In genomic region chr6:134111062-134111677, GRCh38 we compare ENCODE assay signal across 8 cellular contexts. TPM values are rescaled to one million over a fixed set of nuclear protein-coding genes. Genes with fewer than 3 reads are reported as not detected.
DNase-seq lines count a peak whose midpoint lies in the region; ATAC-seq and TF ChIP-seq lines count a peak whose summit lies in the region.

No MANE protein-coding gene starts in this region.

- H3K27me3 ChIP-seq in foreskin keratinocyte = peaks cover 18% of the 10 kb centered on the region

- intact Hi-C loops in Right ventricle myocardium inferior (cut with DNase I) = no loop called here
- intact Hi-C loops in cardiac septum (cut with DNase I) = no loop called here
- intact Hi-C loops in activated CD4-positive, alpha-beta memory T cell treated with anti-CD3 and anti-CD28 coated beads for 36 hours (cut with micrococcal nuclease) = loop anchor here (1.0 to 2.0 kb wide), 3 partner anchors 712 to 830 kb away; no protein-coding TSS in a partner anchor

- DNase-seq in Right ventricle myocardium inferior (ENCODE audit: missing footprints) (no peak), cardiac septum (ENCODE audit: low spot score) (no peak), NCI-H2171 treated with DMSO at 0.1 percent for 48 hours (lab: John Stamatoyannopoulos, UW) (peak; percentile 38), foreskin keratinocyte (peak; percentile 27 to 56), pulmonary artery endothelial cell (ENCODE audit: low read depth, low spot score) (peak; percentile 13), NCI-H774 (lab: John Stamatoyannopoulos, UW) (no peak)
- DNase-seq in activated CD4-positive, alpha-beta memory T cell treated with anti-CD3 and anti-CD28 coated beads for 36 hours = peak; percentile 50

- H3K27ac Mint-ChIP-seq in activated CD4-positive, alpha-beta memory T cell treated with anti-CD3 and anti-CD28 coated beads for 36 hours = no peak overlapping the region

- no peak overlapping the region for H3K27ac ChIP-seq in foreskin keratinocyte

- no peaks in the 10 kb centered on the region for H3K4me1 Mint-ChIP-seq in activated CD4-positive, alpha-beta memory T cell treated with anti-CD3 and anti-CD28 coated beads for 36 hours (ENCODE audit: low read depth)

- CTCF ChIA-PET in activated CD4-positive, alpha-beta memory T cell treated with anti-CD3 and anti-CD28 coated beads for 36 hours (lab: Charles Lee) = interaction anchor here (0.7 to 6.4 kb wide), 17 partner anchors 9 to 829 kb away, joined by 3 to 52 read pairs (median 6); no protein-coding TSS in a partner anchor

- no peaks in the 10 kb centered on the region for H3K4me1 ChIP-seq in foreskin keratinocyte

- H3K9me3 Mint-ChIP-seq in activated CD4-positive, alpha-beta memory T cell treated with anti-CD3 and anti-CD28 coated beads for 36 hours = no peaks in the 10 kb centered on the region

- H3K4me3 Mint-ChIP-seq in activated CD4-positive, alpha-beta memory T cell treated with anti-CD3 and anti-CD28 coated beads for 36 hours = no peak overlapping the region

- POLR2A ChIA-PET in activated CD4-positive, alpha-beta memory T cell treated with anti-CD3 and anti-CD28 coated beads for 36 hours (lab: Charles Lee) = no interaction called here

- TF ChIP-seq CTCF in foreskin keratinocyte (conservative IDR thresholded peaks at IDR 0.05) = peak; percentile 99

- H3K36me3 Mint-ChIP-seq in activated CD4-positive, alpha-beta memory T cell treated with anti-CD3 and anti-CD28 coated beads for 36 hours = no peaks in the 10 kb centered on the region

- ATAC-seq in Right ventricle myocardium inferior = peak; percentile 28
- peak; percentile 65 for ATAC-seq in HG02623 (IDR thresholded peaks at IDR 0.05; ENCODE audit: unreplicated experiment)
- peak; percentile 66 for ATAC-seq in foreskin keratinocyte

- H3K27me3 Mint-ChIP-seq in activated CD4-positive, alpha-beta memory T cell treated with anti-CD3 and anti-CD28 coated beads for 36 hours = peaks cover 8% of the 10 kb centered on the region

RNA-seq across cellular contexts. Expression of gene SLC2A12, which starts 58.7 kb away (rescaled TPM):
- 19.3 TPM for total RNA-seq in Right ventricle myocardium inferior
- 12.0 TPM for total RNA-seq in cardiac septum
- total RNA-seq in activated CD4-positive, alpha-beta memory T cell treated with anti-CD3 and anti-CD28 coated beads for 36 hours = under 1 TPM; 0.12 to 0.21 TPM
- 0.74 and 1.0 TPM in 2 replicates for total RNA-seq in foreskin keratinocyte
- 0.25 and 0.27 TPM in 2 replicates for polyA plus RNA-seq in foreskin keratinocyte
- total RNA-seq in pulmonary artery endothelial cell = 0.20 and 0.42 TPM in 2 replicates

Comparison
In these comparisons a context has a peak if more than half of its experiments do, and no peak if none do; other contexts are left out.
1. DNase-seq: peak in NCI-H2171 treated with DMSO at 0.1 percent for 48 hours (single experiment), activated CD4-positive, alpha-beta memory T cell treated with anti-CD3 and anti-CD28 coated beads for 36 hours (single experiment), foreskin keratinocyte (2 of 2) and pulmonary artery endothelial cell (single experiment); none in Right ventricle myocardium inferior (single experiment), cardiac septum (single experiment) and NCI-H774 (single experiment).
2. Peak in every context shown above with its lines, with median percentiles within 50 percentile points of each other: ATAC-seq.